In genomic region chr1:160714047-160714648, GRCh38 we compare ENCODE assay signal across 4 cellular contexts. TPM values are rescaled to one million over a fixed set of nuclear protein-coding genes. Genes with fewer than 3 reads are reported as not detected.
"Had no signal": no experiment of that assay in that cellular context is flagged by ENCODE, and none has a peak within 500 bp of the region (broad histone marks: within the 10 kb centered on the region; RNA-seq: fewer than 3 reads in every experiment).

No MANE protein-coding gene starts in this region.

RNA-seq across cellular contexts. Expression of gene CD48, which starts 2.5 kb away (rescaled TPM):
- total RNA-seq: kidney epithelial cell, mammary epithelial cell, myocyte, temporal lobe had no signal
- polyA plus RNA-seq: mammary epithelial cell had no signal

RNA-seq across cellular contexts. Expression of gene SLAMF7, which starts 24.9 kb away (rescaled TPM):
- total RNA-seq: myocyte had no signal
